19 cellular contexts compared by ENCODE assay signal in the genomic region with DNA sequence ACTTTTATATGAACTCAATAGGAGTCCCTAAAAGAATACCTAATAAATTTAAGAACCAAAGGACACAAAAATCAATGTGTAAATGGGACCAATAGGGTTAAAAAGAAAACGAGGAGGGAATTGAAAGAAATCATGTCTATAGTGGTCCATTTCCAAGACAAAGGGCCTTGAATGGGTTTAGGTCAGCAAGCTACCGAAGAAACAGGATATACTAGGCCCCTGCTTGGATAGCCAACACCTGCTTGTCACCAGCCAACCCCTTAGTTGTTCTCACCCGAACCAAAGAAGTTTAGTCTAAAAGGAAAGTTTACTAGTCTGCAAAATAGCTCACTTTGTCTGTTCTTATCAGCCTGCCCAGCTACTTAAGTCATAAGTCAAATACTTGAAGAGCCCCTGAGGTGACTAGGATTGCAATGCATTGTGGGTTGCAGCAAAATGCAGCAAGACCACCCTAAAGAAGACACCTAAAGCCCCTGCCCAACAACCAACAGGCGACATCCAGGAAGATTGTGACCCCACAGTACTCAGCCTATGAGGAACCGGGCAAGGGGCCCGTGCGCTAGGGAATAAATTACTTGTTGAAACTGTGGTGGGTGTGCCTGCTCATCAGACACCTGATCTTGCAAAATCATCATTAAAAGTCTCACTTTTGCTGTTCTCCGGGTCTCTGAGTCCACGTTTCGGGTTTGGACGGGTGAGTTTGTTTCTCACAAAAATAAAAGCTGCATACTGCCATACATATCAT.
DNase-seq lines count a peak whose midpoint lies in the region; ATAC-seq, FAIRE-seq and TF ChIP-seq lines count a peak whose summit lies in the region.
"Had no signal": no experiment of that assay in that cellular context is flagged by ENCODE, and none has a peak within 500 bp of the region (broad histone marks: within the 10 kb centered on the region; RNA-seq: fewer than 3 reads in every experiment).

No MANE protein-coding gene starts in this region.

- no peaks in the 10 kb centered on the region for H3K27me3 ChIP-seq in foreskin keratinocyte

- no peak for FAIRE-seq in kidney (lab: Jason Lieb, UNC)
- FAIRE-seq: GM19239 had no signal

- H3K27me3 Mint-ChIP-seq in WTC11 (ENCODE audit: low read depth) (no peaks in the 10 kb centered on the region), type B pancreatic cell (peaks cover 56% of the 10 kb centered on the region)

- H3K9me3 Mint-ChIP-seq in WTC11 (no peaks in the 10 kb centered on the region), type B pancreatic cell (no peaks in the 10 kb centered on the region)

- H3K4me3 Mint-ChIP-seq in WTC11 (no peak overlapping the region), type B pancreatic cell (no peak overlapping the region)

- no peak overlapping the region for H3K9ac ChIP-seq in kidney (ENCODE audit: low read length in 2 of 2)

- H3K27ac ChIP-seq in kidney (ENCODE audit: low read depth in 2 of 2, low read length in 2 of 2) (no peak overlapping the region), foreskin keratinocyte (no peak overlapping the region), RWPE1 (no peak overlapping the region)
- H3K27ac ChIP-seq: 22Rv1, C4-2B had no signal

- H3K4me3 ChIP-seq in kidney (ENCODE audit: low read length in 2 of 2), result no peak overlapping the region

- CTCF ChIA-PET in WTC11 (lab: Charles Lee), result interaction anchor here (1.4 to 2.0 kb wide), 2 partner anchors 14 to 44 kb away, joined by 4 to 5 read pairs; no protein-coding TSS in a partner anchor
- CTCF ChIA-PET in RWPE1 (lab: Yijun Ruan, JAX), result no interaction called here

- ATAC-seq in WTC11, result peak; percentile 72
- no peak for ATAC-seq in foreskin keratinocyte
- ATAC-seq in HG02571 (IDR thresholded peaks at IDR 0.05; ENCODE audit: unreplicated experiment), result no peak
- ATAC-seq: PC-3 had no signal

- peak; percentile 23 for DNase-seq in DMS79 treated with DMSO at 0.1 percent for 48 hours (lab: John Stamatoyannopoulos, UW)
- no peak for DNase-seq in DMS79 (lab: John Stamatoyannopoulos, UW)
- DNase-seq in WTC11 (ENCODE audit: low spot score), result no peak
- DNase-seq in kidney, result peak; percentile 12
- DNase-seq in type B pancreatic cell (ENCODE audit: extremely low spot score, unreplicated experiment), result peak; percentile 44
- no peak for DNase-seq in foreskin keratinocyte
- DNase-seq in RWPE1 (ENCODE audit: low spot score), result no peak
- DNase-seq: AML-193, GDM1, KBM-7, NCI-H1105, NCI-H2081 treated with DMSO at 0.1 percent for 48 hours, NCI-H510A, NCI-H774 had no signal

- H3K4me1 Mint-ChIP-seq in WTC11 (peaks cover 50% of the 10 kb centered on the region), type B pancreatic cell (ENCODE audit: unreplicated experiment) (peaks cover 9% of the 10 kb centered on the region)

- H3K36me3 ChIP-seq in kidney (ENCODE audit: control insufficient read depth in 1 of 2, insufficient read depth in 2 of 2, low read length in 2 of 2), result no peaks in the 10 kb centered on the region

- TF ChIP-seq CTCF in WTC11 (IDR thresholded peaks at IDR 0.05), result no peak
- no peak for TF ChIP-seq CTCF in kidney (IDR thresholded peaks at IDR 0.05; ENCODE audit: borderline replicate concordance, extremely low read depth, insufficient read depth)
- TF ChIP-seq CTCF in type B pancreatic cell (conservative IDR thresholded peaks at IDR 0.05), result no peak
- no peak for TF ChIP-seq CTCF in foreskin keratinocyte (conservative IDR thresholded peaks at IDR 0.05)
- TF ChIP-seq CTCF in RWPE1 (conservative IDR thresholded peaks at IDR 0.05; ENCODE audit: low read depth), result no peak

- H3K36me3 Mint-ChIP-seq in WTC11, result no peaks in the 10 kb centered on the region
- H3K36me3 Mint-ChIP-seq in type B pancreatic cell, result no peaks in the 10 kb centered on the region

- H3K27ac Mint-ChIP-seq in WTC11 (peak overlapping the region; percentile 59), type B pancreatic cell (no peak overlapping the region)

- POLR2A ChIA-PET in WTC11 (lab: Charles Lee) (no interaction called here), RWPE1 (lab: Yijun Ruan, JAX; ENCODE audit: low non-redundant PET) (no interaction called here)

- intact Hi-C loops in kidney (cut with DNase I), result no loop called here

- no peaks in the 10 kb centered on the region for H3K4me1 ChIP-seq in kidney (ENCODE audit: control insufficient read depth in 1 of 2, insufficient read depth in 1 of 2, low read depth in 1 of 2, low read length in 2 of 2)
- H3K4me1 ChIP-seq in foreskin keratinocyte, result no peaks in the 10 kb centered on the region

- no peaks in the 10 kb centered on the region for H3K9me3 ChIP-seq in kidney (ENCODE audit: control insufficient read depth in 1 of 2, low read length in 2 of 2)

TF ChIP-seq in WTC11, 78 proteins besides CTCF, POLR2A, EP300 and RAD21 (continues in another document):
- TF ChIP-seq, protein P1, sequence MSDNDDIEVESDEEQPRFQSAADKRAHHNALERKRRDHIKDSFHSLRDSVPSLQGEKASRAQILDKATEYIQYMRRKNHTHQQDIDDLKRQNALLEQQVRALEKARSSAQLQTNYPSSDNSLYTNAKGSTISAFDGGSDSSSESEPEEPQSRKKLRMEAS (CRISPR knock-in tag; IDR thresholded peaks at IDR 0.05), result no peak
- TF ChIP-seq TEAD1 (CRISPR knock-in tag; IDR thresholded peaks at IDR 0.05), result no peak
- TF ChIP-seq, protein P2, sequence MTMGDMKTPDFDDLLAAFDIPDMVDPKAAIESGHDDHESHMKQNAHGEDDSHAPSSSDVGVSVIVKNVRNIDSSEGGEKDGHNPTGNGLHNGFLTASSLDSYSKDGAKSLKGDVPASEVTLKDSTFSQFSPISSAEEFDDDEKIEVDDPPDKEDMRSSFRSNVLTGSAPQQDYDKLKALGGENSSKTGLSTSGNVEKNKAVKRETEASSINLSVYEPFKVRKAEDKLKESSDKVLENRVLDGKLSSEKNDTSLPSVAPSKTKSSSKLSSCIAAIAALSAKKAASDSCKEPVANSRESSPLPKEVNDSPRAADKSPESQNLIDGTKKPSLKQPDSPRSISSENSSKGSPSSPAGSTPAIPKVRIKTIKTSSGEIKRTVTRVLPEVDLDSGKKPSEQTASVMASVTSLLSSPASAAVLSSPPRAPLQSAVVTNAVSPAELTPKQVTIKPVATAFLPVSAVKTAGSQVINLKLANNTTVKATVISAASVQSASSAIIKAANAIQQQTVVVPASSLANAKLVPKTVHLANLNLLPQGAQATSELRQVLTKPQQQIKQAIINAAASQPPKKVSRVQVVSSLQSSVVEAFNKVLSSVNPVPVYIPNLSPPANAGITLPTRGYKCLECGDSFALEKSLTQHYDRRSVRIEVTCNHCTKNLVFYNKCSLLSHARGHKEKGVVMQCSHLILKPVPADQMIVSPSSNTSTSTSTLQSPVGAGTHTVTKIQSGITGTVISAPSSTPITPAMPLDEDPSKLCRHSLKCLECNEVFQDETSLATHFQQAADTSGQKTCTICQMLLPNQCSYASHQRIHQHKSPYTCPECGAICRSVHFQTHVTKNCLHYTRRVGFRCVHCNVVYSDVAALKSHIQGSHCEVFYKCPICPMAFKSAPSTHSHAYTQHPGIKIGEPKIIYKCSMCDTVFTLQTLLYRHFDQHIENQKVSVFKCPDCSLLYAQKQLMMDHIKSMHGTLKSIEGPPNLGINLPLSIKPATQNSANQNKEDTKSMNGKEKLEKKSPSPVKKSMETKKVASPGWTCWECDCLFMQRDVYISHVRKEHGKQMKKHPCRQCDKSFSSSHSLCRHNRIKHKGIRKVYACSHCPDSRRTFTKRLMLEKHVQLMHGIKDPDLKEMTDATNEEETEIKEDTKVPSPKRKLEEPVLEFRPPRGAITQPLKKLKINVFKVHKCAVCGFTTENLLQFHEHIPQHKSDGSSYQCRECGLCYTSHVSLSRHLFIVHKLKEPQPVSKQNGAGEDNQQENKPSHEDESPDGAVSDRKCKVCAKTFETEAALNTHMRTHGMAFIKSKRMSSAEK (CRISPR knock-in tag; IDR thresholded peaks at IDR 0.05; ENCODE audit: borderline replicate concordance), result no peak
- TF ChIP-seq STAT6 (CRISPR knock-in tag; conservative IDR thresholded peaks at IDR 0.05; ENCODE audit: low read depth), result no peak
- TF ChIP-seq ATF1 (CRISPR knock-in tag; IDR thresholded peaks at IDR 0.05), result no peak
- TF ChIP-seq MXD4 (CRISPR knock-in tag; IDR thresholded peaks at IDR 0.05; ENCODE audit: borderline replicate concordance), result no peak
- TF ChIP-seq ZNF263 (CRISPR knock-in tag; IDR thresholded peaks at IDR 0.05; ENCODE audit: low read depth), result no peak

Comparison
In these comparisons a context has a peak if more than half of its experiments do, and no peak if none do; other contexts are left out.
1. DNase-seq: peak in DMS79 treated with DMSO at 0.1 percent for 48 hours (single experiment), kidney (single experiment) and type B pancreatic cell (single experiment); none in DMS79 (single experiment), WTC11 (single experiment), foreskin keratinocyte (0 of 2) and RWPE1 (single experiment).